14 cellular contexts compared by ENCODE assay signal in genomic region chr7:13628231-13629001, GRCh38.
DNase-seq lines count a peak whose midpoint lies in the region; ATAC-seq, FAIRE-seq and TF ChIP-seq lines count a peak whose summit lies in the region.
"Had no signal": no experiment of that assay in that cellular context is flagged by ENCODE, and none has a peak within 500 bp of the region (broad histone marks: within the 10 kb centered on the region; RNA-seq: fewer than 3 reads in every experiment).

No MANE protein-coding gene starts in this region.

- ATAC-seq in GM21360 (IDR thresholded peaks at IDR 0.05; ENCODE audit: unreplicated experiment): no peak
- ATAC-seq: pancreas had no signal

- H3K4me3 ChIP-seq in NB4 (ENCODE audit: low read depth, low read length) (no peak overlapping the region), bronchial epithelial cell (ENCODE audit: low read depth, low read length) (no peak overlapping the region)
- H3K4me3 ChIP-seq: pancreas had no signal

- TF ChIP-seq POLR2A in NB4 (IDR thresholded peaks at IDR 0.05; ENCODE audit: extremely low read depth, insufficient read length): no peak

- FAIRE-seq in bronchial epithelial cell (lab: Jason Lieb, UNC): no peak
- FAIRE-seq: D721Med, endothelial cell of umbilical vein, pancreas had no signal

- no peaks in the 10 kb centered on the region for H3K36me3 ChIP-seq in bronchial epithelial cell (ENCODE audit: control insufficient read depth, insufficient read depth, low read length)
- H3K36me3 ChIP-seq: pancreas had no signal

- no peaks in the 10 kb centered on the region for H3K27me3 ChIP-seq in bronchial epithelial cell (ENCODE audit: control insufficient read depth, insufficient read depth, low read length)
- H3K27me3 ChIP-seq: pancreas had no signal

- peak; percentile 17 for DNase-seq in GM03348 (ENCODE audit: low spot score)
- peak; percentile 46 for DNase-seq in NB4 (ENCODE audit: low read depth)
- peak; percentile 22 for DNase-seq in bronchial epithelial cell (ENCODE audit: low read depth)
- DNase-seq in non-pigmented ciliary epithelial cell (ENCODE audit: low read depth): peak; percentile 11
- DNase-seq in GDM1 (lab: John Stamatoyannopoulos, UW): no peak
- DNase-seq in NCI-H2081 (lab: John Stamatoyannopoulos, UW): no peak
- DNase-seq: activated gamma-delta T cell, caudate nucleus, NCI-H1092 treated with DMSO at 0.1 percent for 48 hours, NCI-H526, pancreas had no signal

- TF ChIP-seq CTCF in NB4 (IDR thresholded peaks at IDR 0.05; ENCODE audit: low read depth, low read length): no peak
- TF ChIP-seq CTCF in bronchial epithelial cell (IDR thresholded peaks at IDR 0.05; ENCODE audit: insufficient read depth, low read length, severe bottlenecking): no peak

Comparison
In these comparisons a context has a peak if more than half of its experiments do, and no peak if none do; other contexts are left out.
1. DNase-seq: peak in GM03348 (single experiment), NB4 (single experiment), bronchial epithelial cell (single experiment) and non-pigmented ciliary epithelial cell (single experiment); none in GDM1 (single experiment) and NCI-H2081 (0 of 2).